Comparison of ENCODE assay signal across 1 cellular context in the genomic region with DNA sequence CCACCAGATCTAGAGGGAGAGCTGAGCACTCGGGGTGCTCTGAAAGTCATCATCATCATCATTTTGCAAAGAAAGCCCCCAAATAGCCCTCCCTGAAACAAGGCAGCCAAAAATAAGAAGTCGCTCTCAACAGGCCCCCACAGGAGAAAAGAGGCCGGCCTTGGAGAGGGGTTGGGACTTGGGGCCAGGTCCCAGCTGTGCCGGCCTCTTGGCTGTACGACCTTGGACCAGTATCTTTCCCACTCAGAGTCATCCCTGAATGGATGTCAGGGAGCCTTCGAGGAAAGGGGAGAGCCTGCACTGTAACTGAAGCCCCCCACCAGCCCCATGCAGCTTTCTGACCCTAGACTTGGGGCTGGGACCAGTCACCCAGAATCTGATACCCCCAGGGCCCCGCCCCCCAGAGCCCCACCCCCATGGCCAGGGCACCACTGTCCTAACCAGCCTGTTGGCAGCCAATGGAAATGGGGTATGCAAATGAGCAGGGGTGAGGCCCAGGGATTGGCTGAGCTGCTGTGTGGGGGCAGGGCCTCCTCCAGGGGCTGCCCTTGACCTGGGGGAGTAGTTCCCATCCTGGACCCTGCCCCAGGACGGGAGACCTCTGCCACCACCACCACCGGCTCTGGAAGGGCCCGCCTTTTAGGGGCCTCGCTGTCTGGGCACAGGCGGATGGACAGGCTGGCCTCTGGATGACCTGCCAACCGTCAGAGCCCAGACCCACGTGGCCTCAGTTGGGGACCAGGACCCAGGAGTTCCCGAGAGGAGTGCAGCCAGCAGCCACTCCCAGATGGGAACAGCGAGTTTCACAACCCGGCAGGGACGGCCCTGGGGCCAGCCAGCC.
TF ChIP-seq lines count a peak whose summit lies in the region.

No MANE protein-coding gene starts in this region.

TF ChIP-seq in GM12878, 131 proteins besides CTCF, POLR2A, EP300 and RAD21:
- TF ChIP-seq REST (IDR thresholded peaks at IDR 0.05; ENCODE audit: low read depth, low read length) (no peak), POU2F2 (IDR thresholded peaks at IDR 0.05; ENCODE audit: borderline replicate concordance, low read depth, low read length) (peak; percentile 61; the same call in 1 of the 3 replicates)
TF ChIP-seq in GM12878: peak in this region for 1.
